In genomic region chr6:27135087-27135657, GRCh38 we compare ENCODE assay signal across 3 cellular contexts.
TF ChIP-seq lines count a peak whose summit lies in the region.

No MANE protein-coding gene starts in this region.

TF ChIP-seq in SK-N-SH, 30 proteins besides CTCF, POLR2A, EP300 and RAD21 (continued from another document):
- TF ChIP-seq TEAD4 (IDR thresholded peaks at IDR 0.05; ENCODE audit: borderline replicate concordance, insufficient read depth) = no peak

TF ChIP-seq in SK-N-SH treated with all-trans-retinoic acid at 6 μM for 48 hours, 23 proteins besides CTCF, POLR2A, EP300 and RAD21 (continued from another document):
- TF ChIP-seq PATZ1 (CRISPR knock-in tag; IDR thresholded peaks at IDR 0.05; ENCODE audit: borderline replicate concordance) = no peak
- no peak for TF ChIP-seq GLIS3 (CRISPR knock-in tag; IDR thresholded peaks at IDR 0.05)
- TF ChIP-seq CSDC2 (CRISPR knock-in tag; IDR thresholded peaks at IDR 0.05) = no peak
- TF ChIP-seq PPARA (CRISPR knock-in tag; IDR thresholded peaks at IDR 0.05; ENCODE audit: borderline replicate concordance) = no peak
- TF ChIP-seq ZNF565 (CRISPR knock-in tag; conservative IDR thresholded peaks at IDR 0.05; ENCODE audit: low read depth) = no peak

TF ChIP-seq in GM23338, 12 proteins besides CTCF, POLR2A, EP300 and RAD21 (continued from another document):
- TF ChIP-seq ZNF462 (CRISPR knock-in tag; IDR thresholded peaks at IDR 0.05) (no peak), ZNF331 (CRISPR knock-in tag; IDR thresholded peaks at IDR 0.05; ENCODE audit: low read depth) (no peak)
TF ChIP-seq in GM23338: peak in this region for 0.
